ENCODE assay signal across 27 cellular contexts in genomic region chr1:29297476-29297875, GRCh38.
"Had no signal": no experiment of that assay in that cellular context is flagged by ENCODE, and none has a peak within 500 bp of the region (broad histone marks: within the 10 kb centered on the region; RNA-seq: fewer than 3 reads in every experiment).

No MANE protein-coding gene starts in this region.

- H3K27ac Mint-ChIP-seq: activated CD4-positive, alpha-beta T cell treated with anti-CD3 and anti-CD28 coated beads, Interleukin-2, amount 10 ng/mL, durations not matched to agents 7 days and 5 days; activated CD8-positive, alpha-beta memory T cell treated with anti-CD3 and anti-CD28 coated beads, Interleukin-2, amount 10 ng/mL, durations not matched to agents 7 days and 5 days; activated CD8-positive, alpha-beta T cell treated with anti-CD3 and anti-CD28 coated beads for 36 hours; activated naive CD4-positive, alpha-beta T cell treated with anti-CD3 and anti-CD28 coated beads, Interleukin-2, amount 10 ng/mL, durations not matched to agents 7 days and 5 days; activated naive CD8-positive, alpha-beta T cell treated with anti-CD3 and anti-CD28 coated beads, Interleukin-2, amount 50 U/mL, for 24 hours; dendritic cell treated with granulocyte-macrophage colony-stimulating factor and Interleukin-4, amounts not matched to agents 40 ng/mL and 50 ng/mL, for 4 days; immature natural killer cell; natural killer cell treated with Interleukin-12 subunit alpha and Interleukin-12 subunit beta and Interleukin-15 and Interleukin-18, amount 100 ng/mL, for 72 hours; stimulated activated effector memory CD8-positive, alpha-beta T cell treated with anti-CD3 and anti-CD28 coated beads, Interleukin-12 subunit alpha, Interleukin-12 subunit beta, amount 100 ng/mL, for 72 hours; T-helper 17 cell had no signal

- H3K4me3 ChIP-seq: body of pancreas, cardiac muscle cell, left lung, pancreas, suprapubic skin, tibial nerve had no signal

- H3K9me3 ChIP-seq: body of pancreas, left lung, neutrophil, pancreas, suprapubic skin, tibial nerve had no signal

- H3K27ac ChIP-seq: body of pancreas, cardiac muscle cell, left lung, neutrophil, pancreas, suprapubic skin, tibial nerve had no signal

- H3K9me3 Mint-ChIP-seq: activated CD4-positive, alpha-beta T cell treated with anti-CD3 and anti-CD28 coated beads, Interleukin-2, amount 10 ng/mL, durations not matched to agents 7 days and 5 days; activated CD8-positive, alpha-beta T cell treated with anti-CD3 and anti-CD28 coated beads for 36 hours; activated naive CD4-positive, alpha-beta T cell treated with anti-CD3 and anti-CD28 coated beads, Interleukin-2, amount 10 ng/mL, durations not matched to agents 7 days and 5 days; activated naive CD8-positive, alpha-beta T cell treated with anti-CD3 and anti-CD28 coated beads, Interleukin-2, amount 50 U/mL, for 24 hours; dendritic cell treated with granulocyte-macrophage colony-stimulating factor and Interleukin-4, amounts not matched to agents 40 ng/mL and 50 ng/mL, for 4 days; immature natural killer cell; natural killer cell treated with Interleukin-12 subunit alpha and Interleukin-12 subunit beta and Interleukin-15 and Interleukin-18, amount 100 ng/mL, for 72 hours; stimulated activated effector memory CD8-positive, alpha-beta T cell treated with anti-CD3 and anti-CD28 coated beads, Interleukin-12 subunit alpha, Interleukin-12 subunit beta, amount 100 ng/mL, for 72 hours; stimulated activated naive CD8-positive, alpha-beta T cell treated with anti-CD3 and anti-CD28 coated beads, Interleukin-15, amount 100 ng/mL, for 72 hours had no signal

- H3K4me1 ChIP-seq: body of pancreas, left lung, pancreas, suprapubic skin, tibial nerve had no signal

- H3K36me3 ChIP-seq: cardiac muscle cell, neutrophil, pancreas, suprapubic skin had no signal

- H3K4me1 Mint-ChIP-seq: activated CD4-positive, alpha-beta T cell treated with anti-CD3 and anti-CD28 coated beads, Interleukin-2, amount 10 ng/mL, durations not matched to agents 7 days and 5 days; activated CD8-positive, alpha-beta memory T cell treated with anti-CD3 and anti-CD28 coated beads, Interleukin-2, amount 10 ng/mL, durations not matched to agents 7 days and 5 days; activated naive CD4-positive, alpha-beta T cell treated with anti-CD3 and anti-CD28 coated beads, Interleukin-2, amount 10 ng/mL, durations not matched to agents 7 days and 5 days; activated naive CD8-positive, alpha-beta T cell treated with anti-CD3 and anti-CD28 coated beads, Interleukin-2, amount 50 U/mL, for 24 hours; immature natural killer cell; stimulated activated effector memory CD8-positive, alpha-beta T cell treated with anti-CD3 and anti-CD28 coated beads, Interleukin-12 subunit alpha, Interleukin-12 subunit beta, amount 100 ng/mL, for 72 hours; stimulated activated naive CD8-positive, alpha-beta T cell treated with anti-CD3 and anti-CD28 coated beads, Interleukin-15, amount 100 ng/mL, for 72 hours; T-helper 17 cell had no signal

- H3K4me3 Mint-ChIP-seq: activated CD4-positive, alpha-beta T cell treated with anti-CD3 and anti-CD28 coated beads, Interleukin-2, amount 10 ng/mL, durations not matched to agents 7 days and 5 days; activated CD8-positive, alpha-beta memory T cell treated with anti-CD3 and anti-CD28 coated beads, Interleukin-2, amount 10 ng/mL, durations not matched to agents 7 days and 5 days; activated CD8-positive, alpha-beta T cell treated with anti-CD3 and anti-CD28 coated beads for 36 hours; activated naive CD4-positive, alpha-beta T cell treated with anti-CD3 and anti-CD28 coated beads, Interleukin-2, amount 10 ng/mL, durations not matched to agents 7 days and 5 days; activated naive CD8-positive, alpha-beta T cell treated with anti-CD3 and anti-CD28 coated beads, Interleukin-2, amount 50 U/mL, for 24 hours; dendritic cell treated with granulocyte-macrophage colony-stimulating factor and Interleukin-4, amounts not matched to agents 40 ng/mL and 50 ng/mL, for 4 days; immature natural killer cell; natural killer cell treated with Interleukin-12 subunit alpha and Interleukin-12 subunit beta and Interleukin-15 and Interleukin-18, amount 100 ng/mL, for 72 hours; stimulated activated effector memory CD8-positive, alpha-beta T cell treated with anti-CD3 and anti-CD28 coated beads, Interleukin-12 subunit alpha, Interleukin-12 subunit beta, amount 100 ng/mL, for 72 hours; stimulated activated naive CD8-positive, alpha-beta T cell treated with anti-CD3 and anti-CD28 coated beads, Interleukin-15, amount 100 ng/mL, for 72 hours; T-helper 17 cell had no signal

- H3K36me3 Mint-ChIP-seq: activated CD8-positive, alpha-beta memory T cell treated with anti-CD3 and anti-CD28 coated beads, Interleukin-2, amount 10 ng/mL, durations not matched to agents 7 days and 5 days; activated naive CD4-positive, alpha-beta T cell treated with anti-CD3 and anti-CD28 coated beads, Interleukin-2, amount 10 ng/mL, durations not matched to agents 7 days and 5 days; immature natural killer cell; natural killer cell treated with Interleukin-12 subunit alpha and Interleukin-12 subunit beta and Interleukin-15 and Interleukin-18, amount 100 ng/mL, for 72 hours; stimulated activated effector memory CD8-positive, alpha-beta T cell treated with anti-CD3 and anti-CD28 coated beads, Interleukin-12 subunit alpha, Interleukin-12 subunit beta, amount 100 ng/mL, for 72 hours had no signal

- DNase-seq: activated CD4-positive, alpha-beta T cell treated with anti-CD3 and anti-CD28 coated beads, Interleukin-2, amount 10 ng/mL, durations not matched to agents 7 days and 5 days; activated CD8-positive, alpha-beta memory T cell treated with anti-CD3 and anti-CD28 coated beads, Interleukin-2, amount 10 ng/mL, durations not matched to agents 7 days and 5 days; activated CD8-positive, alpha-beta T cell treated with anti-CD3 and anti-CD28 coated beads for 36 hours; activated effector memory CD4-positive, alpha-beta T cell treated with anti-CD3 and anti-CD28 coated beads, Interleukin-2, amount 50 U/mL, for 16 hours; activated naive CD4-positive, alpha-beta T cell treated with anti-CD3 and anti-CD28 coated beads, Interleukin-2, amount 10 ng/mL, durations not matched to agents 7 days and 5 days; activated naive CD8-positive, alpha-beta T cell treated with anti-CD3 and anti-CD28 coated beads, Interleukin-2, amount 50 U/mL, for 24 hours; activated T-cell treated with anti-CD3 and anti-CD28 coated beads for 4 hours; body of pancreas; effector CD4-positive, alpha-beta T cell; erythroblast; foreskin fibroblast; immature natural killer cell; kidney glomerular epithelial cell; mammary epithelial cell; pancreas; stimulated activated naive CD8-positive, alpha-beta T cell treated with anti-CD3 and anti-CD28 coated beads, Interleukin-15, amount 100 ng/mL, for 72 hours; T-helper 17 cell had no signal

- ATAC-seq: activated CD4-positive, CD25-positive, alpha-beta regulatory T cell treated with anti-CD3 and anti-CD28 coated beads, Interleukin-2, amount 50 U/mL, for 24 hours; activated CD8-positive, alpha-beta memory T cell treated with anti-CD3 and anti-CD28 coated beads, Interleukin-2, amount 10 ng/mL, durations not matched to agents 7 days and 5 days; activated CD8-positive, alpha-beta T cell treated with anti-CD3 and anti-CD28 coated beads for 36 hours; activated naive CD8-positive, alpha-beta T cell treated with anti-CD3 and anti-CD28 coated beads, Interleukin-2, amount 50 U/mL, for 24 hours; body of pancreas; left lung; pancreas; right cardiac atrium; stimulated activated effector memory CD8-positive, alpha-beta T cell treated with anti-CD3 and anti-CD28 coated beads, Interleukin-12 subunit alpha, Interleukin-12 subunit beta, amount 100 ng/mL, for 72 hours; stimulated activated naive CD8-positive, alpha-beta T cell treated with anti-CD3 and anti-CD28 coated beads, Interleukin-15, amount 100 ng/mL, for 72 hours; T-helper 17 cell had no signal

- H3K27me3 ChIP-seq: body of pancreas, cardiac muscle cell, left lung, neutrophil, pancreas, suprapubic skin, tibial nerve had no signal
